ENCODE assay signal across 20 cellular contexts in the genomic region with DNA sequence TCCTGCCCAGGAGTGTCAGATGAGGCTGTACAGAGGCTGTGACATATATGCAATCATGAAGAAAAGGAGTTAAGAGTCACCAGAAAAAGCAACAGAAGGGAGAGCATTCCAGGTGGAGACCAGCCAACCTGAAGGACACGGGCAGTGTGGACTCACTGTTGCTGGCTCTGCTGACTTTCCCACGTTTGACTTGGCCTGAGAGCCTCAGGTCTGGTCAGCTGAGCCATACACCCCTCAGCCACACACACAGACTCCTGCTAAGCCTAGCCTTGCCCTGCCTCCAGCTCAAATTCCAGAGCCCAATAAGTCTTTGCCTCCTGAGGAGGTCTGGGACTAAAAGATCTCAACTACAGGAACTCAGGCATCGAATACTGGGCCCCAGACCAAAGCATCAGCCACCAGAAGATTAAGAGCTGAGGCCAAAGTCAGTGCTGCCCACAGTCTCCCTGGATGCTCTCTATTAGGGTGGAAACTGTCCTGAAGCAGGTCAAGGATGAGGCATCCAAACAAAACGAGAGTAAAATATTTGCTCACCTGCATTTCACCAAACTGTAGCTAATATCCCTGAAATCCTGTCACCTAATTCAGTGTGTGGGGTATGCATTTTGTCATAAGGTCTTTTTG.
"Had no signal": no experiment of that assay in that cellular context is flagged by ENCODE, and none has a peak within 500 bp of the region (broad histone marks: within the 10 kb centered on the region; RNA-seq: fewer than 3 reads in every experiment).

No MANE protein-coding gene starts in this region.

- FAIRE-seq: frontal cortex, urothelium cell line had no signal

- H3K36me3 ChIP-seq: breast epithelium, heart right ventricle, neutrophil had no signal

- H3K4me1 ChIP-seq: breast epithelium had no signal

- H3K27ac ChIP-seq: breast epithelium, heart right ventricle, neutrophil, skin epidermis had no signal

- DNase-seq: activated CD4-positive, alpha-beta T cell treated with anti-CD3 and anti-CD28 coated beads, Interleukin-2, amount 50 U/mL, for 1 hour; activated CD8-positive, alpha-beta memory T cell treated with anti-CD3 and anti-CD28 coated beads for 24 hours; activated naive CD8-positive, alpha-beta T cell treated with anti-CD3 and anti-CD28 coated beads for 36 hours; amygdala; endodermal cell; heart right ventricle; left colon; mesenchymal stem cell; natural killer cell; stimulated activated CD4-positive, alpha-beta T cell treated with anti-CD3 and anti-CD28 coated beads, Interleukin-15, amount 100 ng/mL, for 24 hours; stimulated activated CD4-positive, alpha-beta T cell treated with anti-CD3 and anti-CD28 coated beads, Interleukin-4, amount 100 ng/mL, for 24 hours; stimulated activated naive CD4-positive, alpha-beta T cell treated with Interleukin-2 at 50 U/mL for 16 hours; T-helper 9 cell had no signal

- H3K27me3 ChIP-seq: breast epithelium, dorsolateral prefrontal cortex, heart right ventricle, neutrophil had no signal

- H3K9me3 ChIP-seq: breast epithelium, heart right ventricle, neutrophil had no signal

- ATAC-seq: activated CD4-positive, CD25-positive, alpha-beta regulatory T cell treated with anti-CD3 and anti-CD28 coated beads, Interleukin-2, amount 50 U/mL, for 24 hours; left colon; natural killer cell had no signal

- H3K4me3 ChIP-seq: breast epithelium, dorsolateral prefrontal cortex, heart right ventricle, skin epidermis had no signal
